8 cellular contexts compared by ENCODE assay signal in genomic region chr19:1355974-1356865, GRCh38. TPM values are rescaled to one million over a fixed set of nuclear protein-coding genes. Genes with fewer than 3 reads are reported as not detected.
DNase-seq lines count a peak whose midpoint lies in the region; ATAC-seq and TF ChIP-seq lines count a peak whose summit lies in the region.

No MANE protein-coding gene starts in this region.

- peak overlapping the region; percentile 44 for H3K9ac ChIP-seq in H9 (ENCODE audit: extremely low read depth, insufficient read length, low read length)

- no peaks in the 10 kb centered on the region for H3K9me3 ChIP-seq in H9 (ENCODE audit: control insufficient read depth, low read depth, low read length)
- no peaks in the 10 kb centered on the region for H3K9me3 ChIP-seq in iPS DF 6.9 (ENCODE audit: control insufficient read depth, insufficient read depth, low read length)

- no peak overlapping the region for H3K18ac ChIP-seq in H9 (ENCODE audit: insufficient read length, low read depth, low read length)

- H4K5ac ChIP-seq in H9 (ENCODE audit: insufficient read length, low read depth, low read length), result no peak overlapping the region

- no peak for DNase-seq in H9
- no peak for DNase-seq in activated CD8-positive, alpha-beta T cell treated with anti-CD3 and anti-CD28 coated beads for 36 hours
- no peak for DNase-seq in iPS DF 6.9 (ENCODE audit: low read depth, low spot score)
- no peak for DNase-seq in NCI-H774 (lab: John Stamatoyannopoulos, UW)
- DNase-seq in NCI-H2081 treated with DMSO at 0.1 percent for 48 hours (lab: John Stamatoyannopoulos, UW), result no peak
- DNase-seq in NCI-H524 treated with DMSO at 0.1 percent for 48 hours (lab: John Stamatoyannopoulos, UW), result no peak
- DNase-seq in DMS153 treated with DMSO at 0.1 percent for 48 hours (lab: John Stamatoyannopoulos, UW; ENCODE audit: unreplicated experiment), result no peak

- H3K27ac Mint-ChIP-seq in H9, result peak overlapping the region in 1 of 3 experiments; percentile 45; a peak in 2 of 7 replicates
- peak overlapping the region; percentile 71 for H3K27ac Mint-ChIP-seq in activated CD8-positive, alpha-beta T cell treated with anti-CD3 and anti-CD28 coated beads for 36 hours
- H3K27ac Mint-ChIP-seq in stimulated activated memory B cell treated with anti-CD40 and anti-IgM and Interleukin-4, amounts not matched to agents 10 μg/mL and 1 μg/mL and 100 μg/mL, for 72 hours, result peak overlapping the region; percentile 76

- H3K4me1 ChIP-seq in H9 (ENCODE audit: insufficient read depth, low read length) (no peaks in the 10 kb centered on the region), iPS DF 6.9 (ENCODE audit: control insufficient read depth, insufficient read depth, low read length) (no peaks in the 10 kb centered on the region)

- H3K4me3 ChIP-seq in iPS DF 6.9 (ENCODE audit: low read length), result peak overlapping the region; percentile 92; the same call in 1 of the 2 replicates

- H3K23me2 ChIP-seq in H9 (ENCODE audit: insufficient read length, low read depth, low read length, poor library complexity, severe bottlenecking), result peaks cover 15% of the 10 kb centered on the region

- no peak overlapping the region for H3K23ac ChIP-seq in H9 (ENCODE audit: insufficient read length, low read depth, low read length)

- H2BK120ac ChIP-seq in H9 (ENCODE audit: low read depth, low read length, poor library complexity, severe bottlenecking), result no peak overlapping the region

- H2BK12ac ChIP-seq in H9 (ENCODE audit: insufficient read length, low read depth, low read length), result no peak overlapping the region

- H2AK5ac ChIP-seq in H9 (ENCODE audit: insufficient read length, low read length), result no peak overlapping the region

- no peak for TF ChIP-seq CTCF in H9 (conservative IDR thresholded peaks at IDR 0.05)
- TF ChIP-seq CTCF in activated CD8-positive, alpha-beta T cell treated with anti-CD3 and anti-CD28 coated beads for 36 hours (IDR thresholded peaks at IDR 0.05), result no peak

- peak overlapping the region; percentile 67 for H3K4me2 ChIP-seq in H9 (ENCODE audit: insufficient read depth, insufficient read length, low read length)

- ATAC-seq in activated CD8-positive, alpha-beta T cell treated with anti-CD3 and anti-CD28 coated beads for 36 hours, result no peak
- ATAC-seq in stimulated activated memory B cell treated with anti-CD40 and anti-IgM and Interleukin-4, amounts not matched to agents 10 μg/mL and 1 μg/mL and 100 μg/mL, for 72 hours, result no peak

- H3K36me3 Mint-ChIP-seq in H9 (ENCODE audit: insufficient read depth in 1 of 3, low read depth in 3 of 3), result peaks cover 12 to 50% (median 45%) of the 10 kb centered on the region in 3 experiments
- peaks cover 29% of the 10 kb centered on the region for H3K36me3 Mint-ChIP-seq in activated CD8-positive, alpha-beta T cell treated with anti-CD3 and anti-CD28 coated beads for 36 hours (ENCODE audit: low read depth)
- H3K36me3 Mint-ChIP-seq in stimulated activated memory B cell treated with anti-CD40 and anti-IgM and Interleukin-4, amounts not matched to agents 10 μg/mL and 1 μg/mL and 100 μg/mL, for 72 hours, result peaks cover 42% of the 10 kb centered on the region

- H3K4me1 Mint-ChIP-seq in H9, result peaks cover 49 to 54% of the 10 kb centered on the region in 2 experiments
- H3K4me1 Mint-ChIP-seq in activated CD8-positive, alpha-beta T cell treated with anti-CD3 and anti-CD28 coated beads for 36 hours (ENCODE audit: low read depth), result peaks cover 13% of the 10 kb centered on the region
- peaks cover 23% of the 10 kb centered on the region for H3K4me1 Mint-ChIP-seq in stimulated activated memory B cell treated with anti-CD40 and anti-IgM and Interleukin-4, amounts not matched to agents 10 μg/mL and 1 μg/mL and 100 μg/mL, for 72 hours

- H3K4ac ChIP-seq in H9 (ENCODE audit: low read depth, low read length), result no peak overlapping the region

- CTCF ChIA-PET in activated CD8-positive, alpha-beta T cell treated with anti-CD3 and anti-CD28 coated beads for 36 hours (lab: Charles Lee), result interaction anchor here (1.7 kb wide), 1 partner anchor 27 kb away, joined by 4 read pairs; no protein-coding TSS in a partner anchor

- no peak overlapping the region for H2AFZ ChIP-seq in H9 (ENCODE audit: low read length)

- WGBS in H9 (ENCODE audit: extremely low coverage, insufficient read length, low lambda C conversion rate), result no CpG with 5 or more reads among the region's 23 CpGs
- no CpG with 5 or more reads among the region's 23 CpGs for WGBS in iPS DF 6.9 (ENCODE audit: insufficient coverage, insufficient read length)

- peaks cover 12% of the 10 kb centered on the region for H3K36me3 ChIP-seq in iPS DF 6.9 (ENCODE audit: control insufficient read depth, insufficient read depth, low read length)

- no peaks in the 10 kb centered on the region for H3K27me3 ChIP-seq in H9 (ENCODE audit: insufficient read depth, low read length)
- no peaks in the 10 kb centered on the region for H3K27me3 ChIP-seq in iPS DF 6.9 (ENCODE audit: control insufficient read depth, insufficient read depth, low read length)

- H3K4me3 Mint-ChIP-seq in H9, result peak overlapping the region; percentile 74 to 90
- H3K4me3 Mint-ChIP-seq in activated CD8-positive, alpha-beta T cell treated with anti-CD3 and anti-CD28 coated beads for 36 hours, result peak overlapping the region; percentile 80
- peak overlapping the region; percentile 88 for H3K4me3 Mint-ChIP-seq in stimulated activated memory B cell treated with anti-CD40 and anti-IgM and Interleukin-4, amounts not matched to agents 10 μg/mL and 1 μg/mL and 100 μg/mL, for 72 hours

- no peak overlapping the region for H2BK20ac ChIP-seq in H9 (ENCODE audit: low read depth, low read length, poor library complexity, severe bottlenecking)

- H3K79me2 ChIP-seq in H9 (ENCODE audit: insufficient read depth, low read length), result no peaks in the 10 kb centered on the region

- H4K8ac ChIP-seq in H9 (replicated peaks; ENCODE audit: insufficient read length, low read depth, low read length), result no peak overlapping the region

- H3K79me1 ChIP-seq in H9 (ENCODE audit: insufficient read depth, low read depth, low read length, poor library complexity, severe bottlenecking), result no peaks in the 10 kb centered on the region

- intact Hi-C loops in activated CD8-positive, alpha-beta T cell treated with anti-CD3 and anti-CD28 coated beads for 36 hours (cut with micrococcal nuclease), result no loop called here

- H3K27me3 Mint-ChIP-seq in H9 (ENCODE audit: low read depth), result peaks cover 1% of the 10 kb centered on the region; the same call in 1 of the 2 replicates
- H3K27me3 Mint-ChIP-seq in activated CD8-positive, alpha-beta T cell treated with anti-CD3 and anti-CD28 coated beads for 36 hours, result no peaks in the 10 kb centered on the region
- H3K27me3 Mint-ChIP-seq in stimulated activated memory B cell treated with anti-CD40 and anti-IgM and Interleukin-4, amounts not matched to agents 10 μg/mL and 1 μg/mL and 100 μg/mL, for 72 hours, result no peaks in the 10 kb centered on the region

- POLR2A ChIA-PET in activated CD8-positive, alpha-beta T cell treated with anti-CD3 and anti-CD28 coated beads for 36 hours (lab: Charles Lee), result interaction anchor here (1.0 kb wide), 1 partner anchor 9 kb away, joined by 3 read pairs; no protein-coding TSS in a partner anchor

- no peak overlapping the region for H3T11ph ChIP-seq in H9 (ENCODE audit: low read length)

- H4K20me1 ChIP-seq in H9 (ENCODE audit: control insufficient read depth, insufficient read depth, insufficient read length), result peaks cover 2% of the 10 kb centered on the region

- no peak overlapping the region for H2BK5ac ChIP-seq in H9 (ENCODE audit: insufficient read length, low read length)

- no peak overlapping the region for H4K91ac ChIP-seq in H9 (ENCODE audit: insufficient read length, low read depth, low read length)

- H3K14ac ChIP-seq in H9 (ENCODE audit: insufficient read depth, low read length), result no peak overlapping the region

- H3K56ac ChIP-seq in H9 (ENCODE audit: insufficient read length, low read depth, low read length), result no peak overlapping the region

- no peaks in the 10 kb centered on the region for H3K9me3 Mint-ChIP-seq in H9
- no peaks in the 10 kb centered on the region for H3K9me3 Mint-ChIP-seq in activated CD8-positive, alpha-beta T cell treated with anti-CD3 and anti-CD28 coated beads for 36 hours
- H3K9me3 Mint-ChIP-seq in stimulated activated memory B cell treated with anti-CD40 and anti-IgM and Interleukin-4, amounts not matched to agents 10 μg/mL and 1 μg/mL and 100 μg/mL, for 72 hours, result no peaks in the 10 kb centered on the region

- no peak overlapping the region for H3K27ac ChIP-seq in H9 (ENCODE audit: insufficient read length, low read depth, low read length)
- no peak overlapping the region for H3K27ac ChIP-seq in iPS DF 6.9 (ENCODE audit: low read length)

- H2BK15ac ChIP-seq in H9 (ENCODE audit: low read depth, low read length), result no peak overlapping the region

RNA-seq across cellular contexts. Expression of gene NDUFS7, which starts 27.5 kb away (rescaled TPM):
- 83.7 and 83.9 TPM in 2 replicates for total RNA-seq in H9 (2021)
- 100 to 1,000 TPM; 113 to 120 TPM for total RNA-seq in activated CD8-positive, alpha-beta T cell treated with anti-CD3 and anti-CD28 coated beads for 36 hours

RNA-seq across cellular contexts. Expression of gene GAMT, which starts 45.1 kb away (rescaled TPM):
- 26.6 and 27.4 TPM in 2 replicates for total RNA-seq in H9 (2021)
- total RNA-seq in activated CD8-positive, alpha-beta T cell treated with anti-CD3 and anti-CD28 coated beads for 36 hours, result 10 to 100 TPM; 27.8 to 29.5 TPM

RNA-seq across cellular contexts. Expression of gene DAZAP1, which starts 51.2 kb away (rescaled TPM):
- total RNA-seq in H9 (2021), result 255 and 265 TPM in 2 replicates
- 100 to 1,000 TPM; 263 to 283 TPM for total RNA-seq in activated CD8-positive, alpha-beta T cell treated with anti-CD3 and anti-CD28 coated beads for 36 hours
